30 cellular contexts compared by ENCODE assay signal in the genomic region with DNA sequence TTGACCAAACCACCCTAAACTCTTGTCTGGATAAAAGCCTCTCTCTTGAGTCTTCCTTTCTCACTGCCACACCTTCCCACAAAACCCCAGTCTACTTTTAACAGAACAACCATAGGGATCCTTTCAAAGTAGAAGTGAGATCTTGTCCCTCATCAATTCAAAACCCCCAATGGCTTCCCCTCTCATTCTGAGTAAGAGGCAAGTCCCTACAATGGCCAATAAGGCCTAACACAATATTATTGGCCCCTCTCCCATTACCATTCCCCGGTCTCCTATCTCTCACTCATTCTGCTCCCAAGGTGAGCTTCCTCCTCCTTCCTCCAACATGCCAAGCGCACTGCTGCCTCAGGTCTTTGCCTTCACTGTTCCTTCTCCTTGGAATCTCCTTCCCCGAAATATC. TPM values are rescaled to one million over a fixed set of nuclear protein-coding genes. Genes with fewer than 3 reads are reported as not detected.
"Had no signal": no experiment of that assay in that cellular context is flagged by ENCODE, and none has a peak within 500 bp of the region (broad histone marks: within the 10 kb centered on the region; RNA-seq: fewer than 3 reads in every experiment).

No MANE protein-coding gene starts in this region.

- H3K36me3 ChIP-seq: gastroesophageal sphincter, ovary, suprapubic skin, tibial artery, upper lobe of right lung had no signal

- H3K27ac Mint-ChIP-seq: activated CD4-positive, alpha-beta T cell treated with anti-CD3 and anti-CD28 coated beads, Interleukin-2, amount 10 ng/mL, durations not matched to agents 7 days and 5 days; activated CD8-positive, alpha-beta T cell treated with anti-CD3 and anti-CD28 coated beads for 36 hours; activated naive CD4-positive, alpha-beta T cell treated with anti-CD3 and anti-CD28 coated beads, Interleukin-2, amount 50 U/mL, for 24 hours; activated naive CD8-positive, alpha-beta T cell treated with anti-CD3 and anti-CD28 coated beads, Interleukin-2, amount 50 U/mL, for 24 hours; effector memory CD8-positive, alpha-beta T cell; naive thymus-derived CD4-positive, alpha-beta T cell had no signal

- H3K27me3 Mint-ChIP-seq: activated CD4-positive, alpha-beta T cell treated with anti-CD3 and anti-CD28 coated beads, Interleukin-2, amount 10 ng/mL, durations not matched to agents 7 days and 5 days; activated CD8-positive, alpha-beta T cell treated with anti-CD3 and anti-CD28 coated beads for 36 hours; activated naive CD4-positive, alpha-beta T cell treated with anti-CD3 and anti-CD28 coated beads, Interleukin-2, amount 50 U/mL, for 24 hours; activated naive CD8-positive, alpha-beta T cell treated with anti-CD3 and anti-CD28 coated beads, Interleukin-2, amount 50 U/mL, for 24 hours; activated T-helper 17 cell treated with anti-CD3 and anti-CD28 coated beads, Interleukin-2, amount 50 U/mL, for 72 hours; effector memory CD8-positive, alpha-beta T cell; naive thymus-derived CD4-positive, alpha-beta T cell had no signal

- H3K27me3 ChIP-seq: gastroesophageal sphincter, ovary, suprapubic skin, tibial artery, upper lobe of right lung had no signal

- FAIRE-seq: keratinocyte had no signal

- H3K9me3 Mint-ChIP-seq: activated CD4-positive, alpha-beta T cell treated with anti-CD3 and anti-CD28 coated beads, Interleukin-2, amount 10 ng/mL, durations not matched to agents 7 days and 5 days; activated CD8-positive, alpha-beta T cell treated with anti-CD3 and anti-CD28 coated beads for 36 hours; activated naive CD4-positive, alpha-beta T cell treated with anti-CD3 and anti-CD28 coated beads, Interleukin-2, amount 50 U/mL, for 24 hours; activated naive CD8-positive, alpha-beta T cell treated with anti-CD3 and anti-CD28 coated beads, Interleukin-2, amount 50 U/mL, for 24 hours; activated T-cell treated with anti-CD3 and anti-CD28 coated beads, Interleukin-2, amount 50 U/mL, for 4 hours; activated T-helper 17 cell treated with anti-CD3 and anti-CD28 coated beads, Interleukin-2, amount 50 U/mL, for 72 hours; effector memory CD8-positive, alpha-beta T cell; naive thymus-derived CD4-positive, alpha-beta T cell had no signal

- H3K4me1 Mint-ChIP-seq: activated CD4-positive, alpha-beta T cell treated with anti-CD3 and anti-CD28 coated beads, Interleukin-2, amount 10 ng/mL, durations not matched to agents 7 days and 5 days; activated naive CD4-positive, alpha-beta T cell treated with anti-CD3 and anti-CD28 coated beads, Interleukin-2, amount 50 U/mL, for 24 hours had no signal

- DNase-seq: activated CD4-positive, alpha-beta T cell treated with anti-CD3 and anti-CD28 coated beads, Interleukin-2, amount 10 ng/mL, durations not matched to agents 7 days and 5 days; activated CD4-positive, CD25-positive, alpha-beta regulatory T cell treated with anti-CD3 and anti-CD28 coated beads, Interleukin-2, amount 50 U/mL, for 72 hours; activated CD8-positive, alpha-beta T cell treated with anti-CD3 and anti-CD28 coated beads for 36 hours; activated naive CD8-positive, alpha-beta T cell treated with anti-CD3 and anti-CD28 coated beads, Interleukin-2, amount 50 U/mL, for 24 hours; activated T-cell treated with anti-CD3 and anti-CD28 coated beads, Interleukin-2, amount 50 U/mL, for 4 hours; amygdala; caudate nucleus; cortex of kidney; effector memory CD8-positive, alpha-beta T cell; head of caudate nucleus; hippocampal formation; midbrain; naive thymus-derived CD4-positive, alpha-beta T cell; ovary; psoas muscle; stimulated activated CD4-positive, alpha-beta T cell treated with anti-CD3 and anti-CD28 coated beads, Interleukin-15, amount 100 ng/mL, for 24 hours; stimulated activated CD4-positive, alpha-beta T cell treated with anti-CD3 and anti-CD28 coated beads, Interleukin-2, amount 100 ng/mL, for 24 hours; stimulated activated naive CD4-positive, alpha-beta T cell; T1000; tibial artery; upper lobe of right lung had no signal

- ATAC-seq: activated CD8-positive, alpha-beta T cell treated with anti-CD3 and anti-CD28 coated beads for 36 hours; activated naive CD8-positive, alpha-beta T cell treated with anti-CD3 and anti-CD28 coated beads, Interleukin-2, amount 50 U/mL, for 24 hours; activated T-cell treated with anti-CD3 and anti-CD28 coated beads, Interleukin-2, amount 50 U/mL, for 4 hours; activated T-helper 17 cell treated with anti-CD3 and anti-CD28 coated beads, Interleukin-2, amount 50 U/mL, for 72 hours; effector memory CD8-positive, alpha-beta T cell; gastroesophageal sphincter; naive thymus-derived CD4-positive, alpha-beta T cell; psoas muscle; upper lobe of right lung had no signal

- H3K4me3 ChIP-seq: gastroesophageal sphincter, ovary, psoas muscle, suprapubic skin, tibial artery, upper lobe of right lung had no signal

- H3K9me3 ChIP-seq: gastroesophageal sphincter, ovary, psoas muscle, suprapubic skin, tibial artery, upper lobe of right lung had no signal

- H3K4me1 ChIP-seq: gastroesophageal sphincter, psoas muscle, suprapubic skin, tibial artery, upper lobe of right lung had no signal

- H3K27ac ChIP-seq: gastroesophageal sphincter, ovary, psoas muscle, suprapubic skin, tibial artery, upper lobe of right lung had no signal

- H3K4me3 Mint-ChIP-seq: activated CD4-positive, alpha-beta T cell treated with anti-CD3 and anti-CD28 coated beads, Interleukin-2, amount 10 ng/mL, durations not matched to agents 7 days and 5 days; activated CD8-positive, alpha-beta T cell treated with anti-CD3 and anti-CD28 coated beads for 36 hours; activated naive CD4-positive, alpha-beta T cell treated with anti-CD3 and anti-CD28 coated beads, Interleukin-2, amount 50 U/mL, for 24 hours; activated naive CD8-positive, alpha-beta T cell treated with anti-CD3 and anti-CD28 coated beads, Interleukin-2, amount 50 U/mL, for 24 hours; activated T-cell treated with anti-CD3 and anti-CD28 coated beads, Interleukin-2, amount 50 U/mL, for 4 hours; activated T-helper 17 cell treated with anti-CD3 and anti-CD28 coated beads, Interleukin-2, amount 50 U/mL, for 72 hours; effector memory CD8-positive, alpha-beta T cell; naive thymus-derived CD4-positive, alpha-beta T cell had no signal

RNA-seq across cellular contexts. Expression of gene REELD1, which starts 57.1 kb away (rescaled TPM):
- total RNA-seq: chondrocyte, fibroblast of lung, fibroblast of villous mesenchyme had no signal
- polyA plus RNA-seq: fibroblast of lung, keratinocyte, neural cell, ovary had no signal
